Comparison of ENCODE assay signal across 12 cellular contexts in the genomic region with DNA sequence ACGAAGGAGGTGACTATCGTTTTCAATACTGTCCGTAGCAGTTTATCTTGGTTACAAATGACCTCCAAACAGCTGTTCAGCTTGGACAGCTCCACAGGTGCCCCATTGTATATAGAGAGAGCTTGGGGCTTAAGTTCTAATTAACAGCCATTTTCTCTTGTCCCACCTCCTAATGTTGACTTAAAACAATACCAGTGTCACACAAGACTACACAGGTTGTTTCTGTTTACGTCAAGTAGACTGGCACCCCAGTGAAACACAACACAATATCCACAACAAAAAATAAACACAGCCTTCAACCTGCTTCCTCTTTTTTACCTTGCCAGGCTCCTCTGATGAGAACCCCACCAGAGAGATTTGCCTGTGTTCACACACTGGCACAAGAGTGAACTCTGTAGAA. TPM values are rescaled to one million over a fixed set of nuclear protein-coding genes. Genes with fewer than 3 reads are reported as not detected.
DNase-seq lines count a peak whose midpoint lies in the region; ATAC-seq and TF ChIP-seq lines count a peak whose summit lies in the region.
"Had no signal": no experiment of that assay in that cellular context is flagged by ENCODE, and none has a peak within 500 bp of the region (broad histone marks: within the 10 kb centered on the region; RNA-seq: fewer than 3 reads in every experiment).

No MANE protein-coding gene starts in this region.

- intact Hi-C loops in upper lobe of right lung (cut with DNase I) = no loop called here

- no peaks in the 10 kb centered on the region for H3K4me1 ChIP-seq in upper lobe of right lung
- H3K4me1 ChIP-seq: SJSA1 had no signal

- H3K27ac ChIP-seq in upper lobe of right lung = no peak overlapping the region
- H3K27ac ChIP-seq: SJSA1 had no signal

- H3K27me3 ChIP-seq in upper lobe of right lung = no peaks in the 10 kb centered on the region
- H3K27me3 ChIP-seq: SJSA1 had no signal

- H3K4me3 ChIP-seq in upper lobe of right lung = no peak overlapping the region
- H3K4me3 ChIP-seq: SJSA1 had no signal

- peak; percentile 73 for ATAC-seq in GM18870 (IDR thresholded peaks at IDR 0.05; ENCODE audit: unreplicated experiment)
- ATAC-seq in GM21723 (IDR thresholded peaks at IDR 0.05; ENCODE audit: unreplicated experiment) = peak; percentile 78
- ATAC-seq in HG03439 (IDR thresholded peaks at IDR 0.05; ENCODE audit: unreplicated experiment) = peak; percentile 72
- ATAC-seq in upper lobe of right lung = no peak

- DNase-seq in germinal center (ENCODE audit: low spot score) (peak; percentile 13), HuH-7 (ENCODE audit: low spot score) (no peak), activated T-cell treated with anti-CD3 and anti-CD28 coated beads for 4 hours (no peak), upper lobe of right lung (no peak)
- no peak for DNase-seq in stimulated activated CD4-positive, alpha-beta T cell treated with anti-CD3 and anti-CD28 coated beads, Interleukin-4, amount 100 ng/mL, for 24 hours
- DNase-seq: aorta, DMS 273 treated with DMSO at 0.1 percent for 48 hours, GOT3 had no signal

- TF ChIP-seq CTCF in upper lobe of right lung (IDR thresholded peaks at IDR 0.05) = no peak

- no peaks in the 10 kb centered on the region for H3K9me3 ChIP-seq in upper lobe of right lung
- H3K9me3 ChIP-seq: SJSA1 had no signal

- H3K36me3 ChIP-seq in upper lobe of right lung = no peaks in the 10 kb centered on the region
- H3K36me3 ChIP-seq: SJSA1 had no signal

RNA-seq across cellular contexts. Expression of a gene that starts 39.8 kb away (rescaled TPM):
- total RNA-seq in upper lobe of right lung = 19.2 TPM
